21 cellular contexts compared by ENCODE assay signal in the genomic region with DNA sequence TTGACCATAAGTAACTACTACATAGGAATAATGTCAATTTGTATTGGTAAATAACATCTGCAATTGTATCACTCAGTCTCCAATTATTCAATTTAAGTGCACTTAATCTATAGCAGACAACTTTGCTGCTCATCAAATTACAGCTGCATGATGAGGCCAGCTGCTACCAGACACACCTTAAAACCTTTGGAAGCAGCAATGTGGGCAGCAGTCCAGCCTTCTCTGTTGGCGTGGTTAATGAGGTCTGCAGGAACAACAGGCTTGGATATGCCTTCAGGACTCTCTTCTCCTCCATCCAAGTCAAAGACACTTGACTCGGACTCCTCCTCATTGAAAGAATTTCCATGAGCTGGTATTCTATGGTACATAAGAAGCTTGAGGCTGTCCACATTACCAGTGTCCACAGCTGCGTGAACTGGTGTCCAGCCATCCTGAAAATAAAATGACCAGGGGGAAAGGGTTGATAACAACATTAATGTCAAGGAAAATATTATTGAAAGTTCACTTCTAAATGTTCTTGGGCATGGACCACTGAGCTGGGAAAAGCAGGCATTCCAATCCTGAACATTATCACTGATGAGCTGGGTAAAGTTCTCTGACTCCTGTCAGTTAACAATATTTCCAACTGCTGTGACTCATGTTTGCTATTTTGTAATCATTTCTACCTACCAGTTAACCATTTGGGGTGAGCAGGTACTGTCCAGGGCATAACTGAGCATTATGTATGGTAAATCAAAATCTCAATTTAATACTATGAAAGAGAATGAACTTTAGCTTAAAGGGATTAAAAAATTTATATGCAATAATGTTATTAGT.
DNase-seq lines count a peak whose midpoint lies in the region; ATAC-seq, FAIRE-seq and TF ChIP-seq lines count a peak whose summit lies in the region.
"Had no signal": no experiment of that assay in that cellular context is flagged by ENCODE, and none has a peak within 500 bp of the region (broad histone marks: within the 10 kb centered on the region; RNA-seq: fewer than 3 reads in every experiment).

No MANE protein-coding gene starts in this region.

- no peak for TF ChIP-seq CTCF in K562 (IDR thresholded peaks at IDR 0.05 in 2 of 3, conservative IDR thresholded peaks at IDR 0.05 in 1 of 3; ENCODE audit: insufficient read depth in 2 of 3, low read depth in 1 of 3, low read length in 3 of 3)
- TF ChIP-seq CTCF in nephron (IDR thresholded peaks at IDR 0.05; ENCODE audit: unreplicated experiment in 3 of 3) = no peak

- H2AFZ ChIP-seq in K562 (ENCODE audit: low read depth, low read length) = peak overlapping the region; percentile 42; the same call in 1 of the 2 replicates
- H2AFZ ChIP-seq: neural progenitor cell had no signal

- H3K9me3 Mint-ChIP-seq in nephron = no peaks in the 10 kb centered on the region
- H3K9me3 Mint-ChIP-seq in activated naive CD4-positive, alpha-beta T cell treated with anti-CD3 and anti-CD28 coated beads for 36 hours = no peaks in the 10 kb centered on the region
- H3K9me3 Mint-ChIP-seq: neural progenitor cell had no signal

- no TSS peak for BruUV-seq in K562 (replicated peaks; lab: Mats Ljungman, UMichigan)

- H4K20me1 ChIP-seq in K562 (replicated peaks; ENCODE audit: control insufficient read depth, insufficient read depth, low read length) = no peaks in the 10 kb centered on the region

- no peaks in the 10 kb centered on the region; a peak in 2 of 5 replicates for H3K4me1 ChIP-seq in K562 (replicated peaks in 1 of 2; ENCODE audit: control insufficient read depth in 2 of 2, insufficient read depth in 2 of 2, low read length in 2 of 2)
- H3K4me1 ChIP-seq: neural progenitor cell had no signal

- ATAC-seq in K562 (no peak), GM21526 (IDR thresholded peaks at IDR 0.05; ENCODE audit: low FRiP score, unreplicated experiment) (no peak)
- ATAC-seq: effector memory CD8-positive, alpha-beta T cell; SK-N-SH treated with all-trans-retinoic acid at 6 μM for 48 hours had no signal

- peaks cover 59% of the 10 kb centered on the region for H3K36me3 Mint-ChIP-seq in nephron (ENCODE audit: low read depth)
- H3K36me3 Mint-ChIP-seq in activated naive CD4-positive, alpha-beta T cell treated with anti-CD3 and anti-CD28 coated beads for 36 hours (ENCODE audit: low read depth) = no peaks in the 10 kb centered on the region

- no peak for FAIRE-seq in K562 (lab: Jason Lieb, UNC)
- FAIRE-seq: HTR-8/SVneo, islet of Langerhans had no signal

- H3K27ac ChIP-seq in K562 (ENCODE audit: extremely low read depth, low read depth, low read length) = no peak overlapping the region
- H3K27ac ChIP-seq: neural progenitor cell, thoracic aorta had no signal

- no peak for TF ChIP-seq POLR2A in K562 (conservative IDR thresholded peaks at IDR 0.05)

- no peak for TF ChIP-seq EP300 in K562 (IDR thresholded peaks at IDR 0.05; ENCODE audit: low read length)

- intact Hi-C loops in K562 (cut with micrococcal nuclease) = no loop called here
- intact Hi-C loops in activated naive CD4-positive, alpha-beta T cell treated with anti-CD3 and anti-CD28 coated beads for 36 hours (cut with micrococcal nuclease) = no loop called here

- no peak for TF ChIP-seq RAD21 in K562 (CRISPR knock-in tag; conservative IDR thresholded peaks at IDR 0.05 in 1 of 2, IDR thresholded peaks at IDR 0.05 in 1 of 2)

- in situ Hi-C loops in K562 (cut with MboI) = no loop called here

- H3K27ac Mint-ChIP-seq in nephron = peak overlapping the region; percentile 23 to 58 (median 49)
- H3K27ac Mint-ChIP-seq in activated naive CD4-positive, alpha-beta T cell treated with anti-CD3 and anti-CD28 coated beads for 36 hours = no peak overlapping the region
- H3K27ac Mint-ChIP-seq: effector memory CD8-positive, alpha-beta T cell; neural progenitor cell had no signal

- CTCF ChIA-PET in K562 (lab: Yijun Ruan, JAX; ENCODE audit: low intra/inter-chr PET ratio) = no interaction called here
- CTCF ChIA-PET in activated naive CD4-positive, alpha-beta T cell treated with anti-CD3 and anti-CD28 coated beads for 36 hours (lab: Charles Lee) = no interaction called here

- H3K27me3 Mint-ChIP-seq in nephron (ENCODE audit: low read depth) = no peaks in the 10 kb centered on the region
- peaks cover under 1% of the 10 kb centered on the region for H3K27me3 Mint-ChIP-seq in activated naive CD4-positive, alpha-beta T cell treated with anti-CD3 and anti-CD28 coated beads for 36 hours (ENCODE audit: low read depth)
- H3K27me3 Mint-ChIP-seq: effector memory CD8-positive, alpha-beta T cell had no signal

- H3K79me2 ChIP-seq in K562 (ENCODE audit: control insufficient read depth, insufficient read depth, low read length) = no peaks in the 10 kb centered on the region

- POLR2A ChIA-PET in K562 (lab: Yijun Ruan, JAX) = interaction anchor here (0.9 to 1.9 kb wide), 3 partner anchors 16 to 74 kb away, joined by 4 read pairs; no protein-coding TSS in a partner anchor

- no peak overlapping the region for H3K9ac ChIP-seq in K562 (ENCODE audit: insufficient read depth in 1 of 2, low read depth in 2 of 2, low read length in 2 of 2)
- H3K9ac ChIP-seq: neural progenitor cell had no signal

- H3K9me1 ChIP-seq in K562 (ENCODE audit: control insufficient read depth, insufficient read depth, low read length) = no peaks in the 10 kb centered on the region

- no peak overlapping the region for H3K4me2 ChIP-seq in K562 (ENCODE audit: insufficient read depth, low read length)
- H3K4me2 ChIP-seq: neural progenitor cell had no signal

- H3K4me3 Mint-ChIP-seq in nephron = no peak overlapping the region
- H3K4me3 Mint-ChIP-seq in activated naive CD4-positive, alpha-beta T cell treated with anti-CD3 and anti-CD28 coated beads for 36 hours = no peak overlapping the region
- H3K4me3 Mint-ChIP-seq: effector memory CD8-positive, alpha-beta T cell; neural progenitor cell had no signal

- H3K9me3 ChIP-seq in K562 (replicated peaks; ENCODE audit: control insufficient read depth, insufficient read depth, low read depth, low read length) = no peaks in the 10 kb centered on the region
- H3K9me3 ChIP-seq: thoracic aorta had no signal

- H3K27me3 ChIP-seq in K562 (ENCODE audit: control insufficient read depth in 2 of 2, insufficient read depth in 2 of 2, low read length in 2 of 2) = no peaks in the 10 kb centered on the region
- H3K27me3 ChIP-seq: neural progenitor cell had no signal

- 24% methylated on average over 3 of the region's 3 CpGs for WGBS in K562 (ENCODE audit: insufficient coverage, low coverage, missing lambda C conversion rate)

- H3K4me3 ChIP-seq in K562 = no peak overlapping the region
- H3K4me3 ChIP-seq: neural progenitor cell, thoracic aorta had no signal

- DNase-seq in LHCN-M2 (ENCODE audit: low read depth) (peak; percentile 31), NCI-H510A (lab: John Stamatoyannopoulos, UW) (peak; percentile 20), K562 (ENCODE audit: extremely low read depth in 1 of 4, low spot score in 3 of 4) (no peak), NCI-H82 (lab: John Stamatoyannopoulos, UW) (no peak), GM19240 (ENCODE audit: insufficient read length, low spot score) (no peak)
- DNase-seq in activated naive CD4-positive, alpha-beta T cell treated with anti-CD3 and anti-CD28 coated beads for 36 hours = no peak
- DNase-seq: activated CD4-positive, alpha-beta T cell treated with anti-CD3 and anti-CD28 coated beads for 48 hours; activated CD8-positive, alpha-beta memory T cell treated with anti-CD3 and anti-CD28 coated beads, Interleukin-2, amount 50 U/mL, for 4 hours; activated gamma-delta T cell treated with Interleukin-2 at 50 U/mL for 16 hours; cerebellar nuclear complex; effector memory CD8-positive, alpha-beta T cell; NCI-H1930; NCI-H774; stimulated activated CD4-positive, alpha-beta T cell treated with anti-CD3 and anti-CD28 coated beads, Interleukin-12 subunit alpha, Interleukin-12 subunit beta, amount 100 ng/mL, for 4 hours had no signal

- H3K4me1 Mint-ChIP-seq in nephron = peaks cover 2% of the 10 kb centered on the region
- no peaks in the 10 kb centered on the region for H3K4me1 Mint-ChIP-seq in activated naive CD4-positive, alpha-beta T cell treated with anti-CD3 and anti-CD28 coated beads for 36 hours (ENCODE audit: low read depth)
- H3K4me1 Mint-ChIP-seq: neural progenitor cell had no signal

- no peaks in the 10 kb centered on the region for H3K36me3 ChIP-seq in K562 (ENCODE audit: control insufficient read depth, insufficient read depth, low read length)
- H3K36me3 ChIP-seq: neural progenitor cell, thoracic aorta had no signal

TF ChIP-seq in K562, 482 proteins besides CTCF, POLR2A, EP300 and RAD21 (continues in another document):
- no peak for TF ChIP-seq KDM4B (IDR thresholded peaks at IDR 0.05; ENCODE audit: borderline replicate concordance in 2 of 2, low read depth in 1 of 2)
- no peak for TF ChIP-seq OTX1 (CRISPR knock-in tag; IDR thresholded peaks at IDR 0.05)
- TF ChIP-seq, protein P1, sequence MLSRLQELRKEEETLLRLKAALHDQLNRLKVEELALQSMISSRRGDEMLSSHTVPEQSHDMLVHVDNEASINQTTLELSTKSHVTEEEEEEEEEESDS (CRISPR knock-in tag; IDR thresholded peaks at IDR 0.05) = no peak
- no peak for TF ChIP-seq ZNF140 (CRISPR knock-in tag; IDR thresholded peaks at IDR 0.05)
- no peak for TF ChIP-seq ESRRB (CRISPR knock-in tag; IDR thresholded peaks at IDR 0.05; ENCODE audit: borderline replicate concordance)
- no peak for TF ChIP-seq ZBTB17 (CRISPR knock-in tag; IDR thresholded peaks at IDR 0.05)
- TF ChIP-seq, protein P2, sequence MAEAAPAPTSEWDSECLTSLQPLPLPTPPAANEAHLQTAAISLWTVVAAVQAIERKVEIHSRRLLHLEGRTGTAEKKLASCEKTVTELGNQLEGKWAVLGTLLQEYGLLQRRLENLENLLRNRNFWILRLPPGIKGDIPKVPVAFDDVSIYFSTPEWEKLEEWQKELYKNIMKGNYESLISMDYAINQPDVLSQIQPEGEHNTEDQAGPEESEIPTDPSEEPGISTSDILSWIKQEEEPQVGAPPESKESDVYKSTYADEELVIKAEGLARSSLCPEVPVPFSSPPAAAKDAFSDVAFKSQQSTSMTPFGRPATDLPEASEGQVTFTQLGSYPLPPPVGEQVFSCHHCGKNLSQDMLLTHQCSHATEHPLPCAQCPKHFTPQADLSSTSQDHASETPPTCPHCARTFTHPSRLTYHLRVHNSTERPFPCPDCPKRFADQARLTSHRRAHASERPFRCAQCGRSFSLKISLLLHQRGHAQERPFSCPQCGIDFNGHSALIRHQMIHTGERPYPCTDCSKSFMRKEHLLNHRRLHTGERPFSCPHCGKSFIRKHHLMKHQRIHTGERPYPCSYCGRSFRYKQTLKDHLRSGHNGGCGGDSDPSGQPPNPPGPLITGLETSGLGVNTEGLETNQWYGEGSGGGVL (CRISPR knock-in tag; IDR thresholded peaks at IDR 0.05) = no peak
- TF ChIP-seq ZBTB1 (CRISPR knock-in tag; IDR thresholded peaks at IDR 0.05; ENCODE audit: borderline replicate concordance, low read depth) = no peak
- no peak for TF ChIP-seq MYBL2 (IDR thresholded peaks at IDR 0.05; ENCODE audit: low read depth)
- TF ChIP-seq MYBL2 (CRISPR knock-in tag; IDR thresholded peaks at IDR 0.05; ENCODE audit: borderline replicate concordance) = no peak
- TF ChIP-seq STAT5A (IDR thresholded peaks at IDR 0.05; ENCODE audit: borderline replicate concordance, low read length) = no peak
- no peak for TF ChIP-seq SMC3 (conservative IDR thresholded peaks at IDR 0.05; ENCODE audit: insufficient read depth, low read depth, low read length)
- TF ChIP-seq SETDB1 (IDR thresholded peaks at IDR 0.05; ENCODE audit: low read length) = no peak

Comparison
In these comparisons a context has a peak if more than half of its experiments do, and no peak if none do; other contexts are left out.
1. DNase-seq: peak in LHCN-M2 (single experiment) and NCI-H510A (single experiment); none in K562 (0 of 4), activated naive CD4-positive, alpha-beta T cell treated with anti-CD3 and anti-CD28 coated beads for 36 hours (single experiment), NCI-H82 (single experiment) and GM19240 (single experiment).